In the genomic region with DNA sequence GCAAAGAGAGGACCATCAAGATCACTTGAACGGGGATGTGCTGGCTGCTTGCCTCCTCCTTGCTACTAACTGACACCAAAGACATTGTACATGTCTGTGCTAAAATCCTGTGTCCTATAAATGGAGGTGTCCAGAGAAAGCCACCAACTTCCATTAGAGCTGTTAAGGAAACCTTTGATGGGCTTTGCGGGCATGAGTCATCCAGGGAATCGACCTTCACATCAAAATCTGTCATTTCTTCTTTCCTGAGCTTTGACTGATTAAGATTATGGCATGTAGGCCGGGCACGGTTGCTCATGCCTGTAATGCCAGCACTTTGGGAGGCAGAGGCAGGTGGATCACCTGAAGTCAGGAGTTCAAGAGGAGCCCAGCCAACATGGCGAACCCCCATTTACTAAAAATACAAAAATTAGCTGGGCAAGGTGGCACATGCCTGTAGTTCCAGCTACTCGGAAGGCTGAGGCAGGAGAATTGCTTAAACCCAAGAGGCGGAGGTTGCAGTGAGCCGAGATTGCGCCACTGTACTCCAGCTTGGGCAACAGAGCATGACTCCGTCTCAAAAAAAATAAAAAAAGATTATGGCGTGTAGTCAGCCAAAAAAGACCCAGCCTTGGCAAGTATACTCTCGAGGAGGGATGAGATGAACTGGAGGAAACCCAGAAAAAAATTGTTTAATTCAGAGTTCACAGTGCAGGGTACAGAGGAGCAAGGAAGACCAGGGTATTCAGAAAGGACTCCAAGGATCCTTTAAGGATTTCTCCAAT, we compare ENCODE assay signal across 1 cellular context.
TF ChIP-seq lines count a peak whose summit lies in the region.

No MANE protein-coding gene starts in this region.

TF ChIP-seq in WTC11, 78 proteins besides CTCF, POLR2A, EP300 and RAD21 (continued from another document):
- TF ChIP-seq, protein P1, sequence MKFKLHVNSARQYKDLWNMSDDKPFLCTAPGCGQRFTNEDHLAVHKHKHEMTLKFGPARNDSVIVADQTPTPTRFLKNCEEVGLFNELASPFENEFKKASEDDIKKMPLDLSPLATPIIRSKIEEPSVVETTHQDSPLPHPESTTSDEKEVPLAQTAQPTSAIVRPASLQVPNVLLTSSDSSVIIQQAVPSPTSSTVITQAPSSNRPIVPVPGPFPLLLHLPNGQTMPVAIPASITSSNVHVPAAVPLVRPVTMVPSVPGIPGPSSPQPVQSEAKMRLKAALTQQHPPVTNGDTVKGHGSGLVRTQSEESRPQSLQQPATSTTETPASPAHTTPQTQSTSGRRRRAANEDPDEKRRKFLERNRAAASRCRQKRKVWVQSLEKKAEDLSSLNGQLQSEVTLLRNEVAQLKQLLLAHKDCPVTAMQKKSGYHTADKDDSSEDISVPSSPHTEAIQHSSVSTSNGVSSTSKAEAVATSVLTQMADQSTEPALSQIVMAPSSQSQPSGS (CRISPR knock-in tag; IDR thresholded peaks at IDR 0.05; ENCODE audit: borderline replicate concordance, low read depth): no peak
- TF ChIP-seq NR3C1 (CRISPR knock-in tag; conservative IDR thresholded peaks at IDR 0.05; ENCODE audit: low read depth): no peak
- TF ChIP-seq JUN (CRISPR knock-in tag; IDR thresholded peaks at IDR 0.05): no peak
